In genomic region chr20:44066645-44067606, GRCh38 we compare ENCODE assay signal across 25 cellular contexts.
DNase-seq lines count a peak whose midpoint lies in the region; ATAC-seq, FAIRE-seq and TF ChIP-seq lines count a peak whose summit lies in the region.
"Had no signal": no experiment of that assay in that cellular context is flagged by ENCODE, and none has a peak within 500 bp of the region (broad histone marks: within the 10 kb centered on the region; RNA-seq: fewer than 3 reads in every experiment).

No MANE protein-coding gene starts in this region.

- no peak overlapping the region for H3K4me2 ChIP-seq in HepG2 (ENCODE audit: low read depth, low read length)

- no peaks in the 10 kb centered on the region for H3K9me3 ChIP-seq in HepG2 (ENCODE audit: low read length)
- no peaks in the 10 kb centered on the region for H3K9me3 ChIP-seq in stomach
- H3K9me3 ChIP-seq: heart right ventricle, lower lobe of right lung, pancreas had no signal

- 2% methylated on average over 15 of the region's 15 CpGs for WGBS in HepG2 (ENCODE audit: low lambda C conversion rate)
- 82 to 90% (median 88%) methylated on average over 11 to 15 of the region's 15 CpGs for WGBS in stomach, 5 donors

- in situ Hi-C loops in HepG2 (cut with HindIII; ENCODE audit: extremely low pct_ligation_motif_present, low pct_unique_long_range_greater_than_20kb): no loop called here

- TF ChIP-seq CTCF in HepG2 (CRISPR knock-in tag; IDR thresholded peaks at IDR 0.05) (no peak), stomach (IDR thresholded peaks at IDR 0.05) (no peak)

- no peak overlapping the region for H3K4me3 ChIP-seq in HepG2 (replicated peaks in 1 of 3; ENCODE audit: insufficient read depth in 1 of 3, low read depth in 2 of 3, low read length in 3 of 3)
- H3K4me3 ChIP-seq in stomach: no peak overlapping the region
- H3K4me3 ChIP-seq: heart right ventricle, lower lobe of right lung, pancreas, sigmoid colon, SK-N-MC, tibial nerve had no signal

- H4K20me1 ChIP-seq in HepG2 (ENCODE audit: insufficient read depth, low read length): no peaks in the 10 kb centered on the region

- H3K4me3 Mint-ChIP-seq in activated naive CD4-positive, alpha-beta T cell treated with anti-CD3 and anti-CD28 coated beads, Interleukin-2, amount 10 ng/mL, durations not matched to agents 7 days and 5 days: no peak overlapping the region
- no peak overlapping the region for H3K4me3 Mint-ChIP-seq in activated T-helper 2 cell treated with anti-CD3 and anti-CD28 coated beads, Interferon-gamma antibody, Interleukin-2, Interleukin-4, amounts not matched to agents 10 μg/mL and 5 μg/mL and 100 μg/mL, durations not matched to agents 14 hours and 24 hours and 36 hours (ENCODE audit: low read depth)

- H3K9me3 Mint-ChIP-seq in activated naive CD4-positive, alpha-beta T cell treated with anti-CD3 and anti-CD28 coated beads, Interleukin-2, amount 10 ng/mL, durations not matched to agents 7 days and 5 days: no peaks in the 10 kb centered on the region
- H3K9me3 Mint-ChIP-seq in activated T-helper 2 cell treated with anti-CD3 and anti-CD28 coated beads, Interferon-gamma antibody, Interleukin-2, Interleukin-4, amounts not matched to agents 10 μg/mL and 5 μg/mL and 100 μg/mL, durations not matched to agents 14 hours and 24 hours and 36 hours: peaks cover 6% of the 10 kb centered on the region

- no peak overlapping the region for H3K27ac ChIP-seq in HepG2 (ENCODE audit: extremely low read length, insufficient read depth, low read length)
- no peak overlapping the region for H3K27ac ChIP-seq in stomach
- H3K27ac ChIP-seq: heart right ventricle, lower lobe of right lung, pancreas, sigmoid colon, SK-N-MC, tibial nerve had no signal

- H3K27ac Mint-ChIP-seq in activated naive CD4-positive, alpha-beta T cell treated with anti-CD3 and anti-CD28 coated beads, Interleukin-2, amount 10 ng/mL, durations not matched to agents 7 days and 5 days: peak overlapping the region; percentile 73
- no peak overlapping the region for H3K27ac Mint-ChIP-seq in activated T-helper 2 cell treated with anti-CD3 and anti-CD28 coated beads, Interferon-gamma antibody, Interleukin-2, Interleukin-4, amounts not matched to agents 10 μg/mL and 5 μg/mL and 100 μg/mL, durations not matched to agents 14 hours and 24 hours and 36 hours

- H3K27me3 Mint-ChIP-seq in activated naive CD4-positive, alpha-beta T cell treated with anti-CD3 and anti-CD28 coated beads, Interleukin-2, amount 10 ng/mL, durations not matched to agents 7 days and 5 days: peaks cover 63% of the 10 kb centered on the region
- H3K27me3 Mint-ChIP-seq in activated T-helper 2 cell treated with anti-CD3 and anti-CD28 coated beads, Interferon-gamma antibody, Interleukin-2, Interleukin-4, amounts not matched to agents 10 μg/mL and 5 μg/mL and 100 μg/mL, durations not matched to agents 14 hours and 24 hours and 36 hours (ENCODE audit: low read depth): peaks cover 14% of the 10 kb centered on the region

- peak; percentile 33 for ATAC-seq in HepG2
- ATAC-seq: lower lobe of right lung, pancreas had no signal

- POLR2A ChIA-PET in HepG2 (lab: Yijun Ruan, JAX): no interaction called here

- no peaks in the 10 kb centered on the region for H3K36me3 ChIP-seq in HepG2 (replicated peaks in 1 of 2; ENCODE audit: control insufficient read depth in 1 of 2, insufficient read depth in 2 of 2, low read length in 2 of 2)
- peaks cover 0 to 8% (median 3%) of the 10 kb centered on the region in 4 donors for H3K36me3 ChIP-seq in stomach
- H3K36me3 ChIP-seq: heart right ventricle, lower lobe of right lung, pancreas, sigmoid colon, tibial nerve had no signal

- peaks cover 10% of the 10 kb centered on the region for H3K36me3 Mint-ChIP-seq in activated naive CD4-positive, alpha-beta T cell treated with anti-CD3 and anti-CD28 coated beads, Interleukin-2, amount 10 ng/mL, durations not matched to agents 7 days and 5 days
- H3K36me3 Mint-ChIP-seq in activated T-helper 2 cell treated with anti-CD3 and anti-CD28 coated beads, Interferon-gamma antibody, Interleukin-2, Interleukin-4, amounts not matched to agents 10 μg/mL and 5 μg/mL and 100 μg/mL, durations not matched to agents 14 hours and 24 hours and 36 hours (ENCODE audit: low read depth): peaks cover 9% of the 10 kb centered on the region

- intact Hi-C loops in HepG2 (cut with micrococcal nuclease; ENCODE audit: unreplicated experiment) (no loop called here), stomach (cut with DNase I; ENCODE audit: low total_unique reads) (no loop called here)
- intact Hi-C loops in activated T-helper 2 cell treated with anti-CD3 and anti-CD28 coated beads, Interferon-gamma antibody, Interleukin-2, Interleukin-4, amounts not matched to agents 10 μg/mL and 5 μg/mL and 100 μg/mL, durations not matched to agents 14 hours and 24 hours and 36 hours (cut with micrococcal nuclease): loop anchor here (5.0 kb wide), 2 partner anchors 35 to 115 kb away; no protein-coding TSS in a partner anchor

- H3K9ac ChIP-seq in HepG2 (ENCODE audit: insufficient read depth, low read depth, low read length): no peak overlapping the region

- TF ChIP-seq RAD21 in HepG2 (CRISPR knock-in tag; IDR thresholded peaks at IDR 0.05): no peak

- CTCF ChIA-PET in activated naive CD4-positive, alpha-beta T cell treated with anti-CD3 and anti-CD28 coated beads, Interleukin-2, amount 10 ng/mL, durations not matched to agents 7 days and 5 days (lab: Charles Lee): no interaction called here
- CTCF ChIA-PET in HepG2 (lab: Yijun Ruan, JAX; ENCODE audit: low intra/inter-chr PET ratio, low total read pairs): no interaction called here

- no peaks in the 10 kb centered on the region for H3K79me2 ChIP-seq in HepG2 (ENCODE audit: insufficient read depth, low read length)

- no peak for TF ChIP-seq EP300 in HepG2 (IDR thresholded peaks at IDR 0.05; ENCODE audit: low read depth in 2 of 2, low read length in 2 of 2)
- no peak for TF ChIP-seq EP300 in HepG2 (CRISPR knock-in tag; IDR thresholded peaks at IDR 0.05; ENCODE audit: borderline replicate concordance)
- no peak for TF ChIP-seq EP300 in stomach (IDR thresholded peaks at IDR 0.05)

- peaks cover 24 to 67% of the 10 kb centered on the region in 2 experiments; a peak in 4 of 5 replicates for H3K27me3 ChIP-seq in HepG2 (ENCODE audit: control insufficient read depth in 1 of 2, insufficient read depth in 2 of 2, low read length in 2 of 2)
- no peaks in the 10 kb centered on the region for H3K27me3 ChIP-seq in stomach
- H3K27me3 ChIP-seq: sigmoid colon, tibial nerve had no signal

- no peak overlapping the region for H2AFZ ChIP-seq in HepG2 (ENCODE audit: low read length)

- TF ChIP-seq POLR2A in HepG2 (IDR thresholded peaks at IDR 0.05; ENCODE audit: insufficient read depth in 1 of 2, low read depth in 2 of 2, low read length in 2 of 2) (no peak), stomach (IDR thresholded peaks at IDR 0.05) (no peak)

- no TSS peak for BruUV-seq in HepG2 (replicated peaks; lab: Mats Ljungman, UMichigan)

- FAIRE-seq in HTR-8/SVneo (lab: Jason Lieb, UNC) (peak; percentile 72), HepG2 (lab: Jason Lieb, UNC) (no peak)
- FAIRE-seq: endothelial cell of umbilical vein, pancreas had no signal

- DNase-seq in activated naive CD4-positive, alpha-beta T cell treated with anti-CD3 and anti-CD28 coated beads, Interleukin-2, amount 10 ng/mL, durations not matched to agents 7 days and 5 days: no peak
- no peak for DNase-seq in activated naive CD4-positive, alpha-beta T cell treated with Interleukin-2 at 50 U/mL for 16 hours
- DNase-seq in HTR-8/SVneo (ENCODE audit: insufficient read length, low spot score): no peak
- DNase-seq in HepG2 (ENCODE audit: low spot score): no peak
- peak; percentile 19 for DNase-seq in stomach
- no peak for DNase-seq in activated T-helper 2 cell treated with anti-CD3 and anti-CD28 coated beads, Interferon-gamma antibody, Interleukin-2, Interleukin-4, amounts not matched to agents 10 μg/mL and 5 μg/mL and 100 μg/mL, durations not matched to agents 14 hours and 24 hours and 36 hours (ENCODE audit: low spot score)
- no peak for DNase-seq in activated gamma-delta T cell (lab: John Stamatoyannopoulos, UW)
- DNase-seq in NCI-H1436 (lab: John Stamatoyannopoulos, UW): no peak
- DNase-seq: activated gamma-delta T cell treated with Interleukin-2 at 50 U/mL for 16 hours, anterior cingulate cortex, caudate nucleus, dermis blood vessel endothelial cell, DMS79 treated with DMSO at 0.1 percent for 48 hours, GOT3, heart right ventricle, Karpas-422, lower lobe of right lung, NCI-H1105 treated with DMSO at 0.1 percent for 48 hours, NCI-H2107, NCI-H510A treated with DMSO at 0.1 percent for 48 hours, pancreas, sigmoid colon had no signal

- H3K4me1 Mint-ChIP-seq in activated naive CD4-positive, alpha-beta T cell treated with anti-CD3 and anti-CD28 coated beads, Interleukin-2, amount 10 ng/mL, durations not matched to agents 7 days and 5 days: peaks cover 54% of the 10 kb centered on the region
- peaks cover 33% of the 10 kb centered on the region for H3K4me1 Mint-ChIP-seq in activated T-helper 2 cell treated with anti-CD3 and anti-CD28 coated beads, Interferon-gamma antibody, Interleukin-2, Interleukin-4, amounts not matched to agents 10 μg/mL and 5 μg/mL and 100 μg/mL, durations not matched to agents 14 hours and 24 hours and 36 hours (ENCODE audit: low read depth)

- H3K4me1 ChIP-seq in HepG2 (ENCODE audit: insufficient read depth, low read length) (no peaks in the 10 kb centered on the region), stomach (peaks cover 0 to 5% (median 0%) of the 10 kb centered on the region in 4 donors)
- H3K4me1 ChIP-seq: pancreas, sigmoid colon, tibial nerve had no signal

TF ChIP-seq in HepG2, 621 proteins besides CTCF, POLR2A, EP300 and RAD21:
- TF ChIP-seq GABPB1 (CRISPR knock-in tag; IDR thresholded peaks at IDR 0.05): 0 out of 2 replicates have a peak, but pooled peaks have one; percentile 29
- TF ChIP-seq DBP (CRISPR knock-in tag; IDR thresholded peaks at IDR 0.05; ENCODE audit: not compliant biosample characterization): no peak
- TF ChIP-seq ZNF296 (CRISPR knock-in tag; conservative IDR thresholded peaks at IDR 0.05): 0 out of 2 replicates have a peak, but pooled peaks have one; percentile 28
- no peak for TF ChIP-seq GZF1 (CRISPR knock-in tag; IDR thresholded peaks at IDR 0.05)
TF ChIP-seq in HepG2: peak in this region for 2.
